Comparison of ENCODE assay signal across 25 cellular contexts in genomic region chr12:79317184-79317847, GRCh38.
"Had no signal": no experiment of that assay in that cellular context is flagged by ENCODE, and none has a peak within 500 bp of the region (broad histone marks: within the 10 kb centered on the region; RNA-seq: fewer than 3 reads in every experiment).

No MANE protein-coding gene starts in this region.

- DNase-seq: activated B cell treated with CpG ODN at 0.5 μM for 24 hours; activated CD4-positive, alpha-beta T cell treated with anti-CD3 and anti-CD28 coated beads, Interleukin-2, amount 50 U/mL, for 1 hour; activated CD8-positive, alpha-beta memory T cell treated with anti-CD3 and anti-CD28 coated beads, Interleukin-2, amount 10 ng/mL, durations not matched to agents 7 days and 5 days; activated CD8-positive, alpha-beta T cell treated with anti-CD3 and anti-CD28 coated beads for 36 hours; activated naive CD8-positive, alpha-beta T cell treated with anti-CD3 and anti-CD28 coated beads, Interleukin-2, amount 50 U/mL, for 24 hours; activated T-cell treated with anti-CD3 and anti-CD28 coated beads, Interleukin-2, amount 50 U/mL, for 48 hours; amygdala; caudate nucleus; cortex of kidney; gastrocnemius medialis; glutamatergic neuron; left colon; mammary epithelial cell; naive B cell; nephron progenitor cell; right lobe of liver; stimulated activated CD4-positive, alpha-beta T cell treated with anti-CD3 and anti-CD28 coated beads, Interleukin-12 subunit alpha, Interleukin-12 subunit beta, amount 100 ng/mL, for 4 hours; stimulated activated CD4-positive, alpha-beta T cell treated with anti-CD3 and anti-CD28 coated beads, Interleukin-4, amount 100 ng/mL, for 1 hour; stimulated activated naive CD8-positive, alpha-beta T cell treated with anti-CD3 and anti-CD28 coated beads, Interleukin-15, Interleukin-2, amounts not matched to agents 100 U/mL and 50 U/mL, for 24 hours; T-helper 2 cell; uterus had no signal

- H3K36me3 ChIP-seq: gastrocnemius medialis, neutrophil, right lobe of liver, thoracic aorta, uterus had no signal

- H3K4me2 ChIP-seq: hepatocyte had no signal

- H2AFZ ChIP-seq: hepatocyte had no signal

- H3K27ac ChIP-seq: gastrocnemius medialis, hepatocyte, neutrophil, right lobe of liver, thoracic aorta, uterus had no signal

- ATAC-seq: activated CD8-positive, alpha-beta memory T cell treated with anti-CD3 and anti-CD28 coated beads, Interleukin-2, amount 10 ng/mL, durations not matched to agents 7 days and 5 days; activated CD8-positive, alpha-beta T cell treated with anti-CD3 and anti-CD28 coated beads for 36 hours; activated naive CD8-positive, alpha-beta T cell treated with anti-CD3 and anti-CD28 coated beads, Interleukin-2, amount 50 U/mL, for 24 hours; esophagus mucosa; gastrocnemius medialis; left colon; right lobe of liver; stimulated activated naive CD8-positive, alpha-beta T cell treated with anti-CD3 and anti-CD28 coated beads, Interleukin-15, Interleukin-2, amounts not matched to agents 100 U/mL and 50 U/mL, for 24 hours had no signal

- H3K27me3 ChIP-seq: gastrocnemius medialis, hepatocyte, neutrophil, right lobe of liver, uterus had no signal

- H3K4me1 ChIP-seq: gastrocnemius medialis, right lobe of liver, uterus had no signal

- H3K79me2 ChIP-seq: hepatocyte had no signal

- H3K9me3 ChIP-seq: gastrocnemius medialis, neutrophil, right lobe of liver, thoracic aorta, uterus had no signal

- H3K4me3 ChIP-seq: gastrocnemius medialis, hepatocyte, right lobe of liver, thoracic aorta, uterus had no signal
